8 cellular contexts compared by ENCODE assay signal in the genomic region with DNA sequence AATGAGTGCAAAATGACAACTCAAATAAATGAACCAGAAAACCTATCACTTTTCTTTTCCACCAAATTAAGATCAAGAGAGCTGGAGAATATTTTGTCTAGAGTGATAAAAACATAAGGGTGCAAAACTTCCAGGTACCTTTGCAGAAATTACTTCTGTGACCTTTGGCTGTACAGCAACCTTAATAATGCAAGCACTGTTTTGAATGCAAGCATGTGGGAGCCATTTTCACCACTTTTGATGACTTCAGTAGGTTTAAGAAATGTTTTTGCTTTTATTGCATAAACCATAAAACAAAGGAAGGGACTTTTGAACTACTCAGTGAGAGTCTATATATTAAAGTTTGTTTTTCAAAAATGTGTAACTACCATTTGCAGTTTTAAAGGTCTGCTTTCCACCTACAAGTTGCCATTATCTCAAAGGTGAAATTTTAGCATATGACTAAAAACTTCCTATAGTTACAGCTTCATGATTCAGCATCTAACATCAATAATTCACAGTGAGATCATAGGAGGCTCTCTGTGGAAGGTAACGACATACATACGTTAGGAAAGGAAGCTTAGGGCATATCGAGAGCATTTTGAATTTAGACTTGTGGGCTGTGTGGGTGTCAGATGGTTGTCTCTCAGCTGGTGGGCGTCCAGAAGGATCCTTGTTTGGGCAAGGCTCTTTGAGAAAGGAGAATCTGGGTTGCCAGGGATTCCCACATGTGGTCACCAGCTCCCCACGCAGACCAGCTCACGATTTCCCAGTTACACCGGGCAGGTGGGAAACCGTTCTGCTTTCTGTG. TPM values are rescaled to one million over a fixed set of nuclear protein-coding genes. Genes with fewer than 3 reads are reported as not detected.
DNase-seq lines count a peak whose midpoint lies in the region; ATAC-seq, FAIRE-seq and TF ChIP-seq lines count a peak whose summit lies in the region.

No MANE protein-coding gene starts in this region.

- peak overlapping the region; percentile 96 for H3K4me3 Mint-ChIP-seq in stimulated activated naive CD8-positive, alpha-beta T cell treated with anti-CD3 and anti-CD28 coated beads, Interleukin-15, Interleukin-2, amounts not matched to agents 100 ng/mL and 50 ng/mL, for 24 hours

- H3K9me3 Mint-ChIP-seq in stimulated activated naive CD8-positive, alpha-beta T cell treated with anti-CD3 and anti-CD28 coated beads, Interleukin-15, Interleukin-2, amounts not matched to agents 100 ng/mL and 50 ng/mL, for 24 hours: no peaks in the 10 kb centered on the region

- 6% methylated on average over 8 of the region's 8 CpGs for WGBS in GM12878 (ENCODE audit: insufficient coverage, insufficient replicate concordance, low lambda C conversion rate, missing lambda C conversion rate)
- WGBS in mesodermal cell (ENCODE audit: insufficient coverage in 2 of 2), 2 experiments: 69 to 75% methylated on average over 7 to 8 of the region's 8 CpGs

- H3K36me3 Mint-ChIP-seq in stimulated activated naive CD8-positive, alpha-beta T cell treated with anti-CD3 and anti-CD28 coated beads, Interleukin-15, Interleukin-2, amounts not matched to agents 100 ng/mL and 50 ng/mL, for 24 hours (ENCODE audit: low read depth): peaks cover 23% of the 10 kb centered on the region

- H3K27me3 ChIP-seq in GM12878 (replicated peaks in 1 of 2; ENCODE audit: control insufficient read depth in 2 of 2, insufficient read depth in 2 of 2, low read length in 1 of 2) (peaks cover 0 to 2% of the 10 kb centered on the region in 2 experiments; a peak in 2 of 4 replicates), lower lobe of right lung (ENCODE audit: low read depth) (no peaks in the 10 kb centered on the region)

- peak; percentile 36 for FAIRE-seq in RCC 7860 (lab: Jason Lieb, UNC)
- no peak for FAIRE-seq in GM12878 (lab: Jason Lieb, UNC)

- DNase-seq in RCC 7860 (ENCODE audit: low spot score): peak; percentile 86
- DNase-seq in GM12878 (ENCODE audit: low read depth, low spot score): no peak
- DNase-seq in lower lobe of right lung: no peak

- peak overlapping the region; percentile 75 for H2AFZ ChIP-seq in GM12878 (ENCODE audit: control insufficient read depth, low read depth, low read length)

- H3K79me2 ChIP-seq in GM12878 (ENCODE audit: control insufficient read depth, insufficient read depth, low read length): peaks cover 25% of the 10 kb centered on the region

- POLR2A ChIA-PET in GM12878 (lab: Charles Lee): interaction anchor here (0.9 to 4.2 kb wide), 21 partner anchors 8 to 254 kb away, joined by 3 to 33 read pairs (median 6); a partner anchor contains a TSS

- H3K9me3 ChIP-seq in ES-I3 (ENCODE audit: control insufficient read depth, insufficient read depth, low read length): no peaks in the 10 kb centered on the region; the same call in 1 of the 2 replicates
- no peaks in the 10 kb centered on the region; the same call in 2 of the 3 replicates for H3K9me3 ChIP-seq in GM12878 (replicated peaks; ENCODE audit: control insufficient read depth, insufficient read depth, low read length)
- H3K9me3 ChIP-seq in mesodermal cell (ENCODE audit: control insufficient read depth, low read length): no peaks in the 10 kb centered on the region
- no peaks in the 10 kb centered on the region for H3K9me3 ChIP-seq in lower lobe of right lung

- no peak for TF ChIP-seq EP300 in GM12878 (IDR thresholded peaks at IDR 0.05; ENCODE audit: borderline replicate concordance in 1 of 2, control insufficient read depth in 1 of 2, low read depth in 2 of 2, low read length in 2 of 2)

- CTCF ChIA-PET in GM12878 (lab: Yijun Ruan, JAX): interaction anchor here (1.1 to 8.6 kb wide), 15 partner anchors 8 to 434 kb away, joined by 3 to 107 read pairs (median 4); no protein-coding TSS in a partner anchor

- H3K4me1 Mint-ChIP-seq in stimulated activated naive CD8-positive, alpha-beta T cell treated with anti-CD3 and anti-CD28 coated beads, Interleukin-15, Interleukin-2, amounts not matched to agents 100 ng/mL and 50 ng/mL, for 24 hours (ENCODE audit: low read depth): peaks cover 43% of the 10 kb centered on the region

- peak overlapping the region; percentile 89 for H3K27ac Mint-ChIP-seq in stimulated activated naive CD8-positive, alpha-beta T cell treated with anti-CD3 and anti-CD28 coated beads, Interleukin-15, Interleukin-2, amounts not matched to agents 100 ng/mL and 50 ng/mL, for 24 hours

- TF ChIP-seq CTCF in GM12878 (IDR thresholded peaks at IDR 0.05 in 2 of 3, conservative IDR thresholded peaks at IDR 0.05 in 1 of 3; ENCODE audit: control insufficient read depth in 2 of 3, extremely low read depth in 1 of 3, insufficient read depth in 1 of 3, low read depth in 3 of 3, low read length in 3 of 3) (no peak), lower lobe of right lung (IDR thresholded peaks at IDR 0.05) (no peak)

- no peak overlapping the region for H3K27ac ChIP-seq in GM12878 (ENCODE audit: control insufficient read depth, insufficient read depth)
- peak overlapping the region; percentile 44 for H3K27ac ChIP-seq in mesodermal cell (ENCODE audit: low read depth, low read length, severe bottlenecking)
- no peak overlapping the region for H3K27ac ChIP-seq in lower lobe of right lung

- TF ChIP-seq POLR2A in GM12878 (IDR thresholded peaks at IDR 0.05; ENCODE audit: low read depth, low read length): no peak

- H3K27me3 Mint-ChIP-seq in stimulated activated naive CD8-positive, alpha-beta T cell treated with anti-CD3 and anti-CD28 coated beads, Interleukin-15, Interleukin-2, amounts not matched to agents 100 ng/mL and 50 ng/mL, for 24 hours: no peaks in the 10 kb centered on the region

- H3K4me1 ChIP-seq in ES-I3 (ENCODE audit: insufficient read depth, low read length) (0 out of 2 replicates have a peak, but pooled peaks cover 19% of the 10 kb centered on the region), GM12878 (ENCODE audit: control insufficient read depth, insufficient read depth, low read length) (peaks cover 8% of the 10 kb centered on the region), mesodermal cell (ENCODE audit: control insufficient read depth, insufficient read depth, low read length, poor library complexity, severe bottlenecking) (peaks cover 17% of the 10 kb centered on the region), lower lobe of right lung (peaks cover 16% of the 10 kb centered on the region)

- no TSS peak for BruUV-seq in GM12878 (replicated peaks; lab: Mats Ljungman, UMichigan)

- in situ Hi-C loops in GM12878 (cut with MboI): loop anchor here (5.0 kb wide), 1 partner anchor 73 kb away; no protein-coding TSS in a partner anchor

- TF ChIP-seq RAD21 in GM12878 (IDR thresholded peaks at IDR 0.05; ENCODE audit: insufficient read depth, low read depth, low read length): no peak

- H3K36me3 ChIP-seq in ES-I3 (ENCODE audit: insufficient read depth, low read length): peaks cover 11% of the 10 kb centered on the region
- H3K36me3 ChIP-seq in GM12878 (ENCODE audit: control insufficient read depth in 2 of 2, insufficient read depth in 2 of 2, low read length in 1 of 2): no peaks in the 10 kb centered on the region
- peaks cover 30% of the 10 kb centered on the region for H3K36me3 ChIP-seq in mesodermal cell (ENCODE audit: control insufficient read depth, insufficient read depth, low read length)
- peaks cover 15% of the 10 kb centered on the region for H3K36me3 ChIP-seq in lower lobe of right lung

- H4K20me1 ChIP-seq in GM12878 (ENCODE audit: control insufficient read depth, insufficient read depth): no peaks in the 10 kb centered on the region

- intact Hi-C loops in GM12878 (cut with micrococcal nuclease; ENCODE audit: unreplicated experiment) (loop anchor here (2.0 to 10.0 kb wide), 2 partner anchors 73 to 349 kb away; no protein-coding TSS in a partner anchor), lower lobe of right lung (cut with DNase I) (no loop called here)

- RAD21 ChIA-PET in GM12878 (lab: Charles Lee; ENCODE audit: unreplicated experiment): interaction anchor here (0.7 to 11.0 kb wide), 18 partner anchors 9 to 147 kb away, joined by 3 to 225 read pairs (median 4); no protein-coding TSS in a partner anchor

- H3K9ac ChIP-seq in ES-I3 (ENCODE audit: low read depth, low read length) (peak overlapping the region; percentile 40; the same call in 1 of the 2 replicates), GM12878 (ENCODE audit: control insufficient read depth, insufficient read depth, low read length) (no peak overlapping the region; the same call in 1 of the 2 replicates)

- H3K4me2 ChIP-seq in GM12878 (ENCODE audit: control insufficient read depth, insufficient read depth): peak overlapping the region; percentile 81

- SMC1A ChIA-PET in GM12878 (lab: Charles Lee; ENCODE audit: uncharacterized antibody, unreplicated experiment): interaction anchor here (0.7 to 11.4 kb wide), 30 partner anchors 7 to 353 kb away, joined by 3 to 197 read pairs (median 4); no protein-coding TSS in a partner anchor

- H3K4me3 ChIP-seq in GM12878: 0 out of 2 replicates have a peak overlapping the region, but pooled peaks have one; percentile 25
- no peak overlapping the region for H3K4me3 ChIP-seq in mesodermal cell (ENCODE audit: extremely low read depth, insufficient read depth, low read length, poor library complexity, severe bottlenecking)
- no peak overlapping the region for H3K4me3 ChIP-seq in lower lobe of right lung

- ATAC-seq in GM12878 (no peak), GM21515 (IDR thresholded peaks at IDR 0.05; ENCODE audit: unreplicated experiment) (no peak), HG03469 (IDR thresholded peaks at IDR 0.05; ENCODE audit: unreplicated experiment) (no peak), lower lobe of right lung (no peak)

TF ChIP-seq in GM12878, 131 proteins besides CTCF, POLR2A, EP300 and RAD21 (continues in another document):
- no peak for TF ChIP-seq KLF5 (IDR thresholded peaks at IDR 0.05; ENCODE audit: partially characterized antibody)
- no peak for TF ChIP-seq CHD1 (IDR thresholded peaks at IDR 0.05; ENCODE audit: low read depth, low read length)

RNA-seq across cellular contexts. Expression of a gene that starts 1.1 kb away (rescaled TPM):
- total RNA-seq in GM12878 (2013; cell fraction: nucleolus; rRNA removed): 18.1 and 22.4 TPM in 2 replicates
- total RNA-seq in GM12878 (2014; rRNA removed): 18.4 and 19.7 TPM in 2 replicates
- 13.0 and 14.6 TPM in 2 replicates for total RNA-seq in GM12878 (2014; rRNA removed; fragmentation: Illumina TruSeq; extraction: Trizol)
- 25.7 and 26.1 TPM in 2 replicates for total RNA-seq in GM12878 (2021)
- 14.5 TPM for polyA plus RNA-seq in GM12878 (2011; ENCODE audit: low read depth)
- polyA plus RNA-seq in GM12878 (2011; rRNA removed): 20.6 and 27.8 TPM in 2 replicates
- 24.3 and 24.4 TPM in 2 replicates for polyA plus RNA-seq in GM12878 (2011; cell fraction: cytosol; rRNA removed)
- 41.6 and 53.4 TPM in 2 replicates for polyA plus RNA-seq in GM12878 (2011; cell fraction: nucleus; rRNA removed)
- polyA plus RNA-seq in GM12878 (2012): 31.6 and 44.9 TPM in 2 replicates
- 16.1 and 29.0 TPM in 2 replicates for polyA plus RNA-seq in GM12878 (2014; fragmentation: Illumina TruSeq; extraction: Trizol)
- 1 to 10 TPM; 4.7 to 9.3 TPM for polyA plus RNA-seq in GM12878 (2014; fragmentation: Nextera tagmentation; extraction: Ambion mirVana)
- 18.7 and 20.0 TPM in 2 replicates for polyA plus RNA-seq in GM12878 (2014; rRNA removed)
- 10 to 100 TPM; 41.2 to 48.9 TPM for polyA plus RNA-seq in GM12878 (2016; fragmentation: Nextera tagmentation; extraction: Ambion mirVana)
- polyA minus RNA-seq in GM12878 (2011; rRNA and poly(A)+ RNA removed): 5.9 and 6.2 TPM in 2 replicates
- polyA minus RNA-seq in GM12878 (2011; cell fraction: cytosol; rRNA and poly(A)+ RNA removed): 8.7 and 13.5 TPM in 2 replicates
- polyA minus RNA-seq in GM12878 (2011; cell fraction: nucleus; rRNA and poly(A)+ RNA removed): 29.6 and 39.4 TPM in 2 replicates
- 94.2 TPM for polyA plus RNA-seq in mesodermal cell (2013, experiment 1 of 2)
- 82.0 TPM for polyA plus RNA-seq in mesodermal cell (2013, experiment 2 of 2)
- 13.6 TPM for total RNA-seq in lower lobe of right lung
